8 cellular contexts compared by ENCODE assay signal in the genomic region with DNA sequence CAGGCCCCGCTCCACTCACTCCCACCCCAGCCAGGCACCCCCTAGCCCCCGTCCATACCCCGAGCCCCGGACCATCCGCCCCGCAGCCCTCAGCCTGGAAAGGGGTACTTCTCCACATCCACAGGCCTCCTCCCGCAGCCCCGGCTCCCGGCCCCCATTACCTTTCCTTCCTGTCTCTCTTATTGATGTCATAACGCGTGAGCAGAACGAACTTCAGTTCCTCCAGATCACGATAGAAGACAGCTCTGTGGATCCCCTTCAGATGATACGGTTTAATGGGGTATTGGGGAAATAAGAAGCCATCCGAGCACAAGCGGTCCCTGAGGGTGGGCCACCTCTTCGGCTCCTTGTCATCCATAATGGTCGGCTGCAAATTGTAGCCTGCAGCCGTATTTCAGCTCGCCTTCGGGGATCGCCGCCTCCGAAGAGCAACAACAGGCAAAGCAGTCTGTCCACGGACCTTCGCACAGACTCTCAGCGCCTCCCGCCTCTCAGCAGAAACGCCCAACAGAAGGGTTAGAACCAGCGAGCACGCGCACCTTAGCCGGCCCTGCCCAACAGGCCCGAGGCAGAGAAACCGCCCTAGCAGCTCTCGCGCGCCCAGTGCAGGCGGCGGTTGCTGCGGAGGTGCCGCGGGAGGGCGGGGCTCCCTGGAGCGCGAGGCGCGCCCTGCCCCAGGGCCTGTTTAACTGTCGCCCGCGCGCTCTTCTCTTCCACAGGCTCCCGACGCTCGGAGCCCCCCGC. TPM values are rescaled to one million over a fixed set of nuclear protein-coding genes. Genes with fewer than 3 reads are reported as not detected.
A peak's percentile ranks its signal among the peaks of the same experiment; 100 is the strongest.
DNase-seq lines count a peak whose midpoint lies in the region; ATAC-seq and TF ChIP-seq lines count a peak whose summit lies in the region.
"Not testable (repeated sequence)": the region's sequence is repeated elsewhere in the genome, so short reads cannot be mapped to it uniquely, and the experiment has no call there.

Gene ANKRD36C, minus strand, starts transcription at position 474 of the 744 bp plus-strand sequence. Its CDS starts 116 bp downstream, at position 358.

- not testable (repeated sequence) for BruUV-seq in OCI-LY7 (replicated peaks; lab: Mats Ljungman, UMichigan)

- not testable (repeated sequence) for H3K9me3 Mint-ChIP-seq in activated T-helper 2 cell treated with anti-CD3 and anti-CD28 coated beads, Interferon-gamma antibody, Interleukin-2, Interleukin-4, amounts not matched to agents 10 μg/mL and 5 μg/mL and 100 μg/mL, durations not matched to agents 14 hours and 24 hours and 36 hours

- not testable (repeated sequence) for H3K9me3 ChIP-seq in BLaER1 treated with 17β-estradiol and CSF1 and Interleukin-3, amounts not matched to agents 10 nM and 100 nM (replicated peaks in 1 of 11); OCI-LY7 (ENCODE audit: low read length); lung (ENCODE audit: control insufficient read depth in 2 of 2, insufficient read depth in 1 of 2, low read length in 1 of 2)

- ATAC-seq in GM19351 (IDR thresholded peaks at IDR 0.05; ENCODE audit: unreplicated experiment), result peak; percentile 95
- ATAC-seq in HG03060 (IDR thresholded peaks at IDR 0.05; ENCODE audit: low read depth, unreplicated experiment), result peak; percentile 80
- peak; percentile 93 for ATAC-seq in lung (ENCODE audit: insufficient read depth, low FRiP score)

- H3K9me2 ChIP-seq in OCI-LY7 (ENCODE audit: insufficient read depth, low read length), result not testable (repeated sequence)

- H3K9ac ChIP-seq in BLaER1 treated with 17β-estradiol and CSF1 and Interleukin-3, amounts not matched to agents 10 nM and 100 nM, result peak within 1 kb of the TSS; percentile 76 to 85 (median 83)

- peak within 1 kb of the TSS; percentile 99 for H2AFZ ChIP-seq in OCI-LY7 (ENCODE audit: low read length)

- H3K4me3 ChIP-seq in BLaER1 treated with 17β-estradiol and CSF1 and Interleukin-3, amounts not matched to agents 10 nM and 100 nM, result peak within 1 kb of the TSS; percentile 59 to 80 (median 72)
- H3K4me3 ChIP-seq in OCI-LY7 (ENCODE audit: low read depth, low read length, poor library complexity, severe bottlenecking), result peak within 1 kb of the TSS; percentile 73
- peak within 1 kb of the TSS; percentile 29 for H3K4me3 ChIP-seq in lung

- DNase-seq in OCI-LY7 (ENCODE audit: low spot score), result peak; percentile 47
- DNase-seq in activated T-helper 2 cell treated with anti-CD3 and anti-CD28 coated beads, Interferon-gamma antibody, Interleukin-2, Interleukin-4, amounts not matched to agents 10 μg/mL and 5 μg/mL and 100 μg/mL, durations not matched to agents 14 hours and 24 hours and 36 hours (ENCODE audit: low spot score), result peak; percentile 51
- not testable (repeated sequence) for DNase-seq in erythroblast (lab: John Stamatoyannopoulos, UW); lung (ENCODE audit: low spot score)
- peak; percentile 18 for DNase-seq in stimulated activated CD4-positive, alpha-beta T cell treated with anti-CD3 and anti-CD28 coated beads, Interleukin-12 subunit alpha, Interleukin-12 subunit beta, amount 100 ng/mL, for 4 hours

- TF ChIP-seq CTCF in OCI-LY7 (conservative IDR thresholded peaks at IDR 0.05; ENCODE audit: low read length); lung (IDR thresholded peaks at IDR 0.05; ENCODE audit: control extremely low read depth, extremely low read depth): not testable (repeated sequence)

- H3K79me2 ChIP-seq in OCI-LY7 (ENCODE audit: insufficient read depth, low read depth, low read length), result peaks cover 13% of the 10 kb centered on the region

- H3K4me3 Mint-ChIP-seq in activated T-helper 2 cell treated with anti-CD3 and anti-CD28 coated beads, Interferon-gamma antibody, Interleukin-2, Interleukin-4, amounts not matched to agents 10 μg/mL and 5 μg/mL and 100 μg/mL, durations not matched to agents 14 hours and 24 hours and 36 hours (ENCODE audit: low read depth), result peak within 1 kb of the TSS; percentile 97

- H3K4me2 ChIP-seq in BLaER1 treated with 17β-estradiol and CSF1 and Interleukin-3, amounts not matched to agents 10 nM and 100 nM, result peak within 1 kb of the TSS; percentile 79 to 97 (median 93)
- H3K4me2 ChIP-seq in OCI-LY7 (ENCODE audit: low read length), result peak within 1 kb of the TSS; percentile 100

- peak within 1 kb of the TSS; percentile 96 for H3K27ac Mint-ChIP-seq in activated T-helper 2 cell treated with anti-CD3 and anti-CD28 coated beads, Interferon-gamma antibody, Interleukin-2, Interleukin-4, amounts not matched to agents 10 μg/mL and 5 μg/mL and 100 μg/mL, durations not matched to agents 14 hours and 24 hours and 36 hours

- H3K4me1 Mint-ChIP-seq in activated T-helper 2 cell treated with anti-CD3 and anti-CD28 coated beads, Interferon-gamma antibody, Interleukin-2, Interleukin-4, amounts not matched to agents 10 μg/mL and 5 μg/mL and 100 μg/mL, durations not matched to agents 14 hours and 24 hours and 36 hours (ENCODE audit: low read depth), result not testable (repeated sequence)

- CTCF ChIA-PET in OCI-LY7 (lab: Charles Lee; ENCODE audit: unreplicated experiment), result not testable (repeated sequence)

- not testable (repeated sequence) for H3K36me3 ChIP-seq in BLaER1 treated with 17β-estradiol and CSF1 and Interleukin-3, amounts not matched to agents 10 nM and 100 nM; OCI-LY7 (ENCODE audit: insufficient read depth, low read length); lung (ENCODE audit: control insufficient read depth in 2 of 2, insufficient read depth in 2 of 2, low read length in 2 of 2)

- H3K4me1 ChIP-seq in BLaER1 treated with 17β-estradiol and CSF1 and Interleukin-3, amounts not matched to agents 10 nM and 100 nM; OCI-LY7 (ENCODE audit: insufficient read depth, low read length, poor library complexity, severe bottlenecking); lung (ENCODE audit: control insufficient read depth in 2 of 2, insufficient read depth in 2 of 2, low read length in 2 of 2): not testable (repeated sequence)

- peak within 1 kb of the TSS; percentile 62 to 87 (median 79); a peak in 21 of 22 replicates for H3K27ac ChIP-seq in BLaER1 treated with 17β-estradiol and CSF1 and Interleukin-3, amounts not matched to agents 10 nM and 100 nM
- H3K27ac ChIP-seq in OCI-LY7 (ENCODE audit: low read depth, low read length, poor library complexity, severe bottlenecking), result peak within 1 kb of the TSS; percentile 87
- H3K27ac ChIP-seq in lung (ENCODE audit: low read depth in 1 of 2, low read length in 1 of 2), result peak within 1 kb of the TSS; percentile 91 to 94

- 0 to 1% methylated on average over 28 to 31 of the region's 56 CpGs for WGBS in lung, 2 donors

- intact Hi-C loops in OCI-LY7 (cut with micrococcal nuclease; ENCODE audit: unreplicated experiment), result loop anchor here (2.0 kb wide), 2 partner anchors 125 to 183 kb away; partner anchors contain the start of gene ADRA2B
- intact Hi-C loops in activated T-helper 2 cell treated with anti-CD3 and anti-CD28 coated beads, Interferon-gamma antibody, Interleukin-2, Interleukin-4, amounts not matched to agents 10 μg/mL and 5 μg/mL and 100 μg/mL, durations not matched to agents 14 hours and 24 hours and 36 hours (cut with micrococcal nuclease), result loop anchor here (2.0 kb wide), 1 partner anchor 125 kb away; the partner anchor contains the start of gene ADRA2B

- H4K20me1 ChIP-seq in BLaER1 treated with 17β-estradiol and CSF1 and Interleukin-3, amounts not matched to agents 10 nM and 100 nM; OCI-LY7 (ENCODE audit: insufficient read depth, low read length): not testable (repeated sequence)

- TF ChIP-seq POLR2A in erythroblast (IDR thresholded peaks at IDR 0.05; ENCODE audit: low read length), result peak; percentile 60

- H3K27me3 ChIP-seq in BLaER1 treated with 17β-estradiol and CSF1 and Interleukin-3, amounts not matched to agents 10 nM and 100 nM; lung (ENCODE audit: control insufficient read depth, insufficient read depth): not testable (repeated sequence)

- POLR2A ChIA-PET in OCI-LY7 (lab: Charles Lee), result not testable (repeated sequence)

- H3K36me3 Mint-ChIP-seq in activated T-helper 2 cell treated with anti-CD3 and anti-CD28 coated beads, Interferon-gamma antibody, Interleukin-2, Interleukin-4, amounts not matched to agents 10 μg/mL and 5 μg/mL and 100 μg/mL, durations not matched to agents 14 hours and 24 hours and 36 hours (ENCODE audit: low read depth), result not testable (repeated sequence)

- peaks cover 21% of the 10 kb centered on the region for H3K27me3 Mint-ChIP-seq in activated T-helper 2 cell treated with anti-CD3 and anti-CD28 coated beads, Interferon-gamma antibody, Interleukin-2, Interleukin-4, amounts not matched to agents 10 μg/mL and 5 μg/mL and 100 μg/mL, durations not matched to agents 14 hours and 24 hours and 36 hours (ENCODE audit: low read depth)

RNA-seq across cellular contexts. Expression of gene ANKRD36C, which starts in this region (rescaled TPM):
- 99.2 and 112 TPM in 2 replicates for total RNA-seq in OCI-LY7 (2014; rRNA removed; shearing (Covaris generic))
- total RNA-seq in OCI-LY7 (2022) (87.8 and 93.4 TPM in 2 replicates), lung (100 to 1,000 TPM in 1 of 2 donors, 10 to 100 TPM in 1; 23.2 to 114 TPM)
- total RNA-seq in activated T-helper 2 cell treated with anti-CD3 and anti-CD28 coated beads, Interferon-gamma antibody, Interleukin-2, Interleukin-4, amounts not matched to agents 10 μg/mL and 5 μg/mL and 100 μg/mL, durations not matched to agents 14 hours and 24 hours and 36 hours, result 69.4 and 75.5 TPM in 2 replicates
- 1 to 10 TPM; 2.6 to 5.5 TPM for polyA plus RNA-seq in lung
